In genomic region chr5:36680066-36680465, GRCh38 we compare ENCODE assay signal across 23 cellular contexts.
DNase-seq lines count a peak whose midpoint lies in the region; ATAC-seq and TF ChIP-seq lines count a peak whose summit lies in the region.
"Had no signal": no experiment of that assay in that cellular context is flagged by ENCODE, and none has a peak within 500 bp of the region (broad histone marks: within the 10 kb centered on the region; RNA-seq: fewer than 3 reads in every experiment).

No MANE protein-coding gene starts in this region.

- in situ Hi-C loops in transverse colon (cut with MboI; ENCODE audit: low pct_ligation_motif_present in 1 of 4, low pct_unique_long_range_greater_than_20kb in 1 of 4, low sequenced_read_pairs in 3 of 4): loop anchor here in 2 of 4 donors (25.0 kb wide), 2 partner anchors 268 to 418 kb away; no protein-coding TSS in a partner anchor

- H3K4me2 ChIP-seq in PC-9: no peak overlapping the region

- H3K9me3 ChIP-seq in left ventricle myocardium inferior (replicated peaks) (no peaks in the 10 kb centered on the region), transverse colon (no peaks in the 10 kb centered on the region), PC-9 (ENCODE audit: insufficient read depth, low read depth) (no peaks in the 10 kb centered on the region; the same call in 1 of the 2 replicates)

- peak overlapping the region; percentile 56 for H3K27ac ChIP-seq in caudate nucleus (ENCODE audit: low read depth, low read length)
- peak overlapping the region; percentile 72 for H3K27ac ChIP-seq in left ventricle myocardium inferior (replicated peaks)
- H3K27ac ChIP-seq in transverse colon: peak overlapping the region in 1 of 4 donors; percentile 3
- H3K27ac ChIP-seq in PC-9: no peak overlapping the region

- no peaks in the 10 kb centered on the region for H3F3A ChIP-seq in PC-9 (ENCODE audit: insufficient read depth, low read depth)

- TF ChIP-seq POLR2A in transverse colon (IDR thresholded peaks at IDR 0.05): no peak

- no TSS peak for BruUV-seq in PC-9 (replicated peaks; lab: Mats Ljungman, UMichigan)

- DNase-seq in caudate nucleus (lab: John Stamatoyannopoulos, UW) (peak in 15 of 61 donors; percentile 12 to 47 (median 26)), left ventricle myocardium inferior (peak; percentile 75), pons (ENCODE audit: low spot score) (peak; percentile 87), transverse colon (peak; percentile 47), COR-L47 (lab: John Stamatoyannopoulos, UW) (no peak), PC-9 (no peak), omental fat pad (ENCODE audit: low spot score) (no peak)
- DNase-seq: activated CD4-positive, alpha-beta T cell treated with anti-CD3 and anti-CD28 coated beads, Interleukin-2, amount 50 U/mL, for 48 hours; activated gamma-delta T cell; amniotic stem cell; Calu3; cerebellar nuclear complex; effector memory CD8-positive, alpha-beta T cell; EL; glutamatergic neuron; NCI-H1105 treated with DMSO at 0.1 percent for 48 hours; NCI-H2081 treated with DMSO at 0.1 percent for 48 hours; NCI-H446 treated with DMSO at 0.1 percent for 48 hours; NK-92 treated with Interleukin-12 subunit alpha and Interleukin-12 subunit beta, amount 100 ng/mL, for 24 hours; RPMI8226; T-helper 9 cell had no signal

- no peaks in the 10 kb centered on the region for H3K9me2 ChIP-seq in PC-9 (ENCODE audit: insufficient read depth)

- no peaks in the 10 kb centered on the region for H3K27me3 ChIP-seq in left ventricle myocardium inferior (ENCODE audit: low read depth)
- no peaks in the 10 kb centered on the region for H3K27me3 ChIP-seq in transverse colon
- no peaks in the 10 kb centered on the region for H3K27me3 ChIP-seq in PC-9 (ENCODE audit: insufficient read depth, low read depth)

- intact Hi-C loops in left ventricle myocardium inferior (cut with micrococcal nuclease) (no loop called here), transverse colon (cut with DNase I; ENCODE audit: low total_unique reads) (no loop called here), PC-9 (cut with micrococcal nuclease; ENCODE audit: unreplicated experiment) (no loop called here)

- POLR2A ChIA-PET in PC-9 (lab: Charles Lee; ENCODE audit: unreplicated experiment): no interaction called here

- no peaks in the 10 kb centered on the region for H3K79me2 ChIP-seq in PC-9 (ENCODE audit: low read depth)

- TF ChIP-seq EP300 in transverse colon (IDR thresholded peaks at IDR 0.05; ENCODE audit: low read depth): peak; percentile 70

- H3K4me1 ChIP-seq in left ventricle myocardium inferior: peaks cover 29% of the 10 kb centered on the region
- no peaks in the 10 kb centered on the region for H3K4me1 ChIP-seq in transverse colon
- no peaks in the 10 kb centered on the region for H3K4me1 ChIP-seq in PC-9 (replicated peaks; ENCODE audit: insufficient read depth)

- no peak overlapping the region for H2AFZ ChIP-seq in PC-9

- WGBS in transverse colon (ENCODE audit: low coverage in 1 of 2), 2 donors: 81 to 86% methylated on average over 6 to 7 of the region's 7 CpGs

- TF ChIP-seq CTCF in left ventricle myocardium inferior (IDR thresholded peaks at IDR 0.05; ENCODE audit: borderline replicate concordance): no peak
- TF ChIP-seq CTCF in transverse colon (IDR thresholded peaks at IDR 0.05): no peak
- no peak for TF ChIP-seq CTCF in PC-9 (conservative IDR thresholded peaks at IDR 0.05)
- TF ChIP-seq CTCF in omental fat pad (IDR thresholded peaks at IDR 0.05): no peak

- ATAC-seq in HG02973 (IDR thresholded peaks at IDR 0.05; ENCODE audit: unreplicated experiment): no peak
- ATAC-seq in omental fat pad (ENCODE audit: low FRiP score): no peak
- ATAC-seq: effector memory CD8-positive, alpha-beta T cell; WTC11 had no signal

- H4K20me1 ChIP-seq in PC-9 (ENCODE audit: insufficient read depth): no peaks in the 10 kb centered on the region

- CTCF ChIA-PET in PC-9 (lab: Charles Lee): no interaction called here

- H3K36me3 ChIP-seq in left ventricle myocardium inferior (peaks cover 18% of the 10 kb centered on the region), transverse colon (no peaks in the 10 kb centered on the region), PC-9 (ENCODE audit: low read depth) (peaks cover 34% of the 10 kb centered on the region)

- H3K4me3 ChIP-seq in left ventricle myocardium inferior (no peak overlapping the region), transverse colon (no peak overlapping the region), PC-9 (no peak overlapping the region)

Comparison
In these comparisons a context has a peak if more than half of its experiments do, and no peak if none do; other contexts are left out.
1. DNase-seq: peak in left ventricle myocardium inferior (single experiment), pons (single experiment) and transverse colon (single experiment); none in COR-L47 (single experiment), PC-9 (0 of 2) and omental fat pad (single experiment).